In the genomic region with DNA sequence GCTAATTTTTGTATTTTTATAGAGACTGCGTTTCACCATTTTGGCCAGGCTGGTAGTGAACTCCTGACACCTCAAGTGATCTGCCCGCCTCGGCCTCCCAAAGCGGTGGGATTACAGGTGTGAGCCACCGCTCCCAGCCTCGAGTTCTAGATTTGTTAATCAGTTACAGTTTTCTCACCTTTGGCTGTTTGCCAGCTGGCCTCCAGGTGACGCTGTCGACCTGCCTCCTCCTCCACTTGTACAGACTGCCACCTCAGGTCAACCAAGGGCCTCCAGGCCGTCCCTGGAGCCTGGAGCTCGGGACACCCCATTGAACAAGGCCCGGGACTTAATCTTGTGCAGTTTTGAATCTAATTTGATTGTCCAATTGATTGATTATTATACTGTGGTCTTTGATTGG, we compare ENCODE assay signal across 1 cellular context.
TF ChIP-seq lines count a peak whose summit lies in the region.

No MANE protein-coding gene starts in this region.

TF ChIP-seq in HepG2, 621 proteins besides CTCF, POLR2A, EP300 and RAD21 (continues in another document):
- TF ChIP-seq, protein P1, sequence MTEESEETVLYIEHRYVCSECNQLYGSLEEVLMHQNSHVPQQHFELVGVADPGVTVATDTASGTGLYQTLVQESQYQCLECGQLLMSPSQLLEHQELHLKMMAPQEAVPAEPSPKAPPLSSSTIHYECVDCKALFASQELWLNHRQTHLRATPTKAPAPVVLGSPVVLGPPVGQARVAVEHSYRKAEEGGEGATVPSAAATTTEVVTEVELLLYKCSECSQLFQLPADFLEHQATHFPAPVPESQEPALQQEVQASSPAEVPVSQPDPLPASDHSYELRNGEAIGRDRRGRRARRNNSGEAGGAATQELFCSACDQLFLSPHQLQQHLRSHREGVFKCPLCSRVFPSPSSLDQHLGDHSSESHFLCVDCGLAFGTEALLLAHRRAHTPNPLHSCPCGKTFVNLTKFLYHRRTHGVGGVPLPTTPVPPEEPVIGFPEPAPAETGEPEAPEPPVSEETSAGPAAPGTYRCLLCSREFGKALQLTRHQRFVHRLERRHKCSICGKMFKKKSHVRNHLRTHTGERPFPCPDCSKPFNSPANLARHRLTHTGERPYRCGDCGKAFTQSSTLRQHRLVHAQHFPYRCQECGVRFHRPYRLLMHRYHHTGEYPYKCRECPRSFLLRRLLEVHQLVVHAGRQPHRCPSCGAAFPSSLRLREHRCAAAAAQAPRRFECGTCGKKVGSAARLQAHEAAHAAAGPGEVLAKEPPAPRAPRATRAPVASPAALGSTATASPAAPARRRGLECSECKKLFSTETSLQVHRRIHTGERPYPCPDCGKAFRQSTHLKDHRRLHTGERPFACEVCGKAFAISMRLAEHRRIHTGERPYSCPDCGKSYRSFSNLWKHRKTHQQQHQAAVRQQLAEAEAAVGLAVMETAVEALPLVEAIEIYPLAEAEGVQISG (CRISPR knock-in tag; IDR thresholded peaks at IDR 0.05): peak; percentile 42; the same call in 1 of the 2 replicates
- TF ChIP-seq FOSL2 (CRISPR knock-in tag; IDR thresholded peaks at IDR 0.05) (peak; percentile 22; the same call in 1 of the 2 replicates), RXRB (CRISPR knock-in tag; IDR thresholded peaks at IDR 0.05; ENCODE audit: borderline replicate concordance) (peak; percentile 84; the same call in 1 of the 2 replicates), SRF (IDR thresholded peaks at IDR 0.05; ENCODE audit: low read depth, low read length) (0 out of 2 replicates have a peak, but pooled peaks have one; percentile 13), RXRA (CRISPR knock-in tag; IDR thresholded peaks at IDR 0.05) (peak; percentile 82), SMAD3 (CRISPR knock-in tag; IDR thresholded peaks at IDR 0.05) (peak; percentile 45; the same call in 1 of the 2 replicates), ZNF460 (CRISPR knock-in tag; IDR thresholded peaks at IDR 0.05; ENCODE audit: borderline replicate concordance) (peak; percentile 96), GATAD2A (CRISPR knock-in tag; IDR thresholded peaks at IDR 0.05) (0 out of 2 replicates have a peak, but pooled peaks have one; percentile 42), THAP11 (CRISPR knock-in tag; IDR thresholded peaks at IDR 0.05) (0 out of 2 replicates have a peak, but pooled peaks have one; percentile 27), RARA (CRISPR knock-in tag; IDR thresholded peaks at IDR 0.05) (peak; percentile 60), GATAD1 (CRISPR knock-in tag; IDR thresholded peaks at IDR 0.05) (0 out of 2 replicates have a peak, but pooled peaks have one; percentile 25), SMC3 (IDR thresholded peaks at IDR 0.05; ENCODE audit: low read length) (peak; percentile 36; the same call in 1 of the 2 replicates), NR2F6 (IDR thresholded peaks at IDR 0.05) (no peak), NR2F6 (CRISPR knock-in tag; IDR thresholded peaks at IDR 0.05) (peak; percentile 58; the same call in 1 of the 2 replicates), TEAD3 (CRISPR knock-in tag; optimal IDR thresholded peaks at IDR 0.05; ENCODE audit: borderline replicate concordance) (peak; percentile 70), KDM2A (CRISPR knock-in tag; IDR thresholded peaks at IDR 0.05; ENCODE audit: borderline replicate concordance, low read depth) (peak; percentile 50; the same call in 1 of the 2 replicates), ZMYM3 (CRISPR knock-in tag; IDR thresholded peaks at IDR 0.05) (peak; percentile 37; the same call in 1 of the 2 replicates), GTF3A (CRISPR knock-in tag; conservative IDR thresholded peaks at IDR 0.05) (no peak), ZNF782 (CRISPR knock-in tag; IDR thresholded peaks at IDR 0.05; ENCODE audit: borderline replicate concordance) (no peak), KLF11 (CRISPR knock-in tag; IDR thresholded peaks at IDR 0.05) (no peak), NCOR1 (IDR thresholded peaks at IDR 0.05; ENCODE audit: borderline replicate concordance, low read length) (peak; percentile 39; the same call in 1 of the 2 replicates), NCOA5 (CRISPR knock-in tag; IDR thresholded peaks at IDR 0.05) (no peak), ZNF430 (CRISPR knock-in tag; IDR thresholded peaks at IDR 0.05) (no peak), ZSCAN9 (CRISPR knock-in tag; IDR thresholded peaks at IDR 0.05; ENCODE audit: borderline replicate concordance) (0 out of 2 replicates have a peak, but pooled peaks have one; percentile 21), MIXL1 (CRISPR knock-in tag; IDR thresholded peaks at IDR 0.05) (peak; percentile 55; the same call in 1 of the 2 replicates), RCOR2 (CRISPR knock-in tag; IDR thresholded peaks at IDR 0.05) (0 out of 2 replicates have a peak, but pooled peaks have one; percentile 51), STAG1 (CRISPR knock-in tag; IDR thresholded peaks at IDR 0.05) (peak; percentile 75)
- TF ChIP-seq, protein P2, sequence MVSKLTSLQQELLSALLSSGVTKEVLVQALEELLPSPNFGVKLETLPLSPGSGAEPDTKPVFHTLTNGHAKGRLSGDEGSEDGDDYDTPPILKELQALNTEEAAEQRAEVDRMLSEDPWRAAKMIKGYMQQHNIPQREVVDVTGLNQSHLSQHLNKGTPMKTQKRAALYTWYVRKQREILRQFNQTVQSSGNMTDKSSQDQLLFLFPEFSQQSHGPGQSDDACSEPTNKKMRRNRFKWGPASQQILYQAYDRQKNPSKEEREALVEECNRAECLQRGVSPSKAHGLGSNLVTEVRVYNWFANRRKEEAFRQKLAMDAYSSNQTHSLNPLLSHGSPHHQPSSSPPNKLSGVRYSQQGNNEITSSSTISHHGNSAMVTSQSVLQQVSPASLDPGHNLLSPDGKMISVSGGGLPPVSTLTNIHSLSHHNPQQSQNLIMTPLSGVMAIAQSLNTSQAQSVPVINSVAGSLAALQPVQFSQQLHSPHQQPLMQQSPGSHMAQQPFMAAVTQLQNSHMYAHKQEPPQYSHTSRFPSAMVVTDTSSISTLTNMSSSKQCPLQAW (CRISPR knock-in tag; IDR thresholded peaks at IDR 0.05): peak; percentile 89
- TF ChIP-seq, protein P3, sequence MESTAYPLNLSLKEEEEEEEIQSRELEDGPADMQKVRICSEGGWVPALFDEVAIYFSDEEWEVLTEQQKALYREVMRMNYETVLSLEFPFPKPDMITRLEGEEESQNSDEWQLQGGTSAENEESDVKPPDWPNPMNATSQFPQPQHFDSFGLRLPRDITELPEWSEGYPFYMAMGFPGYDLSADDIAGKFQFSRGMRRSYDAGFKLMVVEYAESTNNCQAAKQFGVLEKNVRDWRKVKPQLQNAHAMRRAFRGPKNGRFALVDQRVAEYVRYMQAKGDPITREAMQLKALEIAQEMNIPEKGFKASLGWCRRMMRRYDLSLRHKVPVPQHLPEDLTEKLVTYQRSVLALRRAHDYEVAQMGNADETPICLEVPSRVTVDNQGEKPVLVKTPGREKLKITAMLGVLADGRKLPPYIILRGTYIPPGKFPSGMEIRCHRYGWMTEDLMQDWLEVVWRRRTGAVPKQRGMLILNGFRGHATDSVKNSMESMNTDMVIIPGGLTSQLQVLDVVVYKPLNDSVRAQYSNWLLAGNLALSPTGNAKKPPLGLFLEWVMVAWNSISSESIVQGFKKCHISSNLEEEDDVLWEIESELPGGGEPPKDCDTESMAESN (CRISPR knock-in tag; conservative IDR thresholded peaks at IDR 0.05): no peak
- TF ChIP-seq, protein P4, sequence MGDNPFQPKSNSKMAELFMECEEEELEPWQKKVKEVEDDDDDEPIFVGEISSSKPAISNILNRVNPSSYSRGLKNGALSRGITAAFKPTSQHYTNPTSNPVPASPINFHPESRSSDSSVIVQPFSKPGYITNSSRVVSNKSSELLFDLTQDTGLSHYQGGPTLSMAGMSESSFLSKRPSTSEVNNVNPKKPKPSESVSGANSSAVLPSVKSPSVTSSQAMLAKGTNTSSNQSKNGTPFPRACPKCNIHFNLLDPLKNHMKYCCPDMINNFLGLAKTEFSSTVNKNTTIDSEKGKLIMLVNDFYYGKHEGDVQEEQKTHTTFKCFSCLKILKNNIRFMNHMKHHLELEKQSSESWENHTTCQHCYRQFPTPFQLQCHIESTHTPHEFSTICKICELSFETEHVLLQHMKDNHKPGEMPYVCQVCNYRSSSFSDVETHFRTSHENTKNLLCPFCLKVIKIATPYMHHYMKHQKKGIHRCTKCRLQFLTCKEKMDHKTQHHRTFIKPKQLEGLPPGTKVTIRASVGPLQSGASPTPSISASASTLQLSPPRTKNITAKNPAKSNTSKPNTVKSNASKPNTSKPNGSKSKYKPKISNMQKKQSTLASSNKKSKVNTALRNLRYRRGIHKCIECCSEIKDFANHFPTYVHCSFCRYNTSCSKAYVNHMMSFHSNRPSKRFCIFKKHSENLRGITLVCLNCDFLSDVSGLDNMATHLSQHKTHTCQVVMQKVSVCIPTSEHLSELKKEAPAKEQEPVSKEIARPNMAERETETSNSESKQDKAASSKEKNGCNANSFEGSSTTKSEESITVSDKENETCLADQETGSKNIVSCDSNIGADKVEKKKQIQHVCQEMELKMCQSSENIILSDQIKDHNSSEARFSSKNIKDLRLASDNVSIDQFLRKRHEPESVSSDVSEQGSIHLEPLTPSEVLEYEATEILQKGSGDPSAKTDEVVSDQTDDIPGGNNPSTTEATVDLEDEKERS (CRISPR knock-in tag; IDR thresholded peaks at IDR 0.05): peak; percentile 39; the same call in 1 of the 2 replicates
- TF ChIP-seq, protein P5, sequence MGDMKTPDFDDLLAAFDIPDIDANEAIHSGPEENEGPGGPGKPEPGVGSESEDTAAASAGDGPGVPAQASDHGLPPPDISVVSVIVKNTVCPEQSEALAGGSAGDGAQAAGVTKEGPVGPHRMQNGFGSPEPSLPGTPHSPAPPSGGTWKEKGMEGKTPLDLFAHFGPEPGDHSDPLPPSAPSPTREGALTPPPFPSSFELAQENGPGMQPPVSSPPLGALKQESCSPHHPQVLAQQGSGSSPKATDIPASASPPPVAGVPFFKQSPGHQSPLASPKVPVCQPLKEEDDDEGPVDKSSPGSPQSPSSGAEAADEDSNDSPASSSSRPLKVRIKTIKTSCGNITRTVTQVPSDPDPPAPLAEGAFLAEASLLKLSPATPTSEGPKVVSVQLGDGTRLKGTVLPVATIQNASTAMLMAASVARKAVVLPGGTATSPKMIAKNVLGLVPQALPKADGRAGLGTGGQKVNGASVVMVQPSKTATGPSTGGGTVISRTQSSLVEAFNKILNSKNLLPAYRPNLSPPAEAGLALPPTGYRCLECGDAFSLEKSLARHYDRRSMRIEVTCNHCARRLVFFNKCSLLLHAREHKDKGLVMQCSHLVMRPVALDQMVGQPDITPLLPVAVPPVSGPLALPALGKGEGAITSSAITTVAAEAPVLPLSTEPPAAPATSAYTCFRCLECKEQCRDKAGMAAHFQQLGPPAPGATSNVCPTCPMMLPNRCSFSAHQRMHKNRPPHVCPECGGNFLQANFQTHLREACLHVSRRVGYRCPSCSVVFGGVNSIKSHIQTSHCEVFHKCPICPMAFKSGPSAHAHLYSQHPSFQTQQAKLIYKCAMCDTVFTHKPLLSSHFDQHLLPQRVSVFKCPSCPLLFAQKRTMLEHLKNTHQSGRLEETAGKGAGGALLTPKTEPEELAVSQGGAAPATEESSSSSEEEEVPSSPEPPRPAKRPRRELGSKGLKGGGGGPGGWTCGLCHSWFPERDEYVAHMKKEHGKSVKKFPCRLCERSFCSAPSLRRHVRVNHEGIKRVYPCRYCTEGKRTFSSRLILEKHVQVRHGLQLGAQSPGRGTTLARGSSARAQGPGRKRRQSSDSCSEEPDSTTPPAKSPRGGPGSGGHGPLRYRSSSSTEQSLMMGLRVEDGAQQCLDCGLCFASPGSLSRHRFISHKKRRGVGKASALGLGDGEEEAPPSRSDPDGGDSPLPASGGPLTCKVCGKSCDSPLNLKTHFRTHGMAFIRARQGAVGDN (CRISPR knock-in tag; IDR thresholded peaks at IDR 0.05): peak; percentile 34
- TF ChIP-seq, protein P6, sequence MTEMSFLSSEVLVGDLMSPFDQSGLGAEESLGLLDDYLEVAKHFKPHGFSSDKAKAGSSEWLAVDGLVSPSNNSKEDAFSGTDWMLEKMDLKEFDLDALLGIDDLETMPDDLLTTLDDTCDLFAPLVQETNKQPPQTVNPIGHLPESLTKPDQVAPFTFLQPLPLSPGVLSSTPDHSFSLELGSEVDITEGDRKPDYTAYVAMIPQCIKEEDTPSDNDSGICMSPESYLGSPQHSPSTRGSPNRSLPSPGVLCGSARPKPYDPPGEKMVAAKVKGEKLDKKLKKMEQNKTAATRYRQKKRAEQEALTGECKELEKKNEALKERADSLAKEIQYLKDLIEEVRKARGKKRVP (CRISPR knock-in tag; IDR thresholded peaks at IDR 0.05): no peak
- TF ChIP-seq, protein P7, sequence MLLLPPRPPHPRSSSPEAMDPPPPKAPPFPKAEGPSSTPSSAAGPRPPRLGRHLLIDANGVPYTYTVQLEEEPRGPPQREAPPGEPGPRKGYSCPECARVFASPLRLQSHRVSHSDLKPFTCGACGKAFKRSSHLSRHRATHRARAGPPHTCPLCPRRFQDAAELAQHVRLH (CRISPR knock-in tag; IDR thresholded peaks at IDR 0.05; ENCODE audit: borderline replicate concordance, low read depth): 0 out of 2 replicates have a peak, but pooled peaks have one; percentile 30
- TF ChIP-seq, protein P8, sequence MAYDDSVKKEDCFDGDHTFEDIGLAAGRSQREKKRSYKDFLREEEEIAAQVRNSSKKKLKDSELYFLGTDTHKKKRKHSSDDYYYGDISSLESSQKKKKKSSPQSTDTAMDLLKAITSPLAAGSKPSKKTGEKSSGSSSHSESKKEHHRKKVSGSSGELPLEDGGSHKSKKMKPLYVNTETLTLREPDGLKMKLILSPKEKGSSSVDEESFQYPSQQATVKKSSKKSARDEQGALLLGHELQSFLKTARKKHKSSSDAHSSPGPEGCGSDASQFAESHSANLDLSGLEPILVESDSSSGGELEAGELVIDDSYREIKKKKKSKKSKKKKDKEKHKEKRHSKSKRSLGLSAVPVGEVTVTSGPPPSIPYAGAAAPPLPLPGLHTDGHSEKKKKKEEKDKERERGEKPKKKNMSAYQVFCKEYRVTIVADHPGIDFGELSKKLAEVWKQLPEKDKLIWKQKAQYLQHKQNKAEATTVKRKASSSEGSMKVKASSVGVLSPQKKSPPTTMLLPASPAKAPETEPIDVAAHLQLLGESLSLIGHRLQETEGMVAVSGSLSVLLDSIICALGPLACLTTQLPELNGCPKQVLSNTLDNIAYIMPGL (CRISPR knock-in tag; IDR thresholded peaks at IDR 0.05; ENCODE audit: borderline replicate concordance in 1 of 2, low read depth in 1 of 2): peak; percentile 19 to 75; a peak in 3 of 4 replicates
- TF ChIP-seq, protein P9, sequence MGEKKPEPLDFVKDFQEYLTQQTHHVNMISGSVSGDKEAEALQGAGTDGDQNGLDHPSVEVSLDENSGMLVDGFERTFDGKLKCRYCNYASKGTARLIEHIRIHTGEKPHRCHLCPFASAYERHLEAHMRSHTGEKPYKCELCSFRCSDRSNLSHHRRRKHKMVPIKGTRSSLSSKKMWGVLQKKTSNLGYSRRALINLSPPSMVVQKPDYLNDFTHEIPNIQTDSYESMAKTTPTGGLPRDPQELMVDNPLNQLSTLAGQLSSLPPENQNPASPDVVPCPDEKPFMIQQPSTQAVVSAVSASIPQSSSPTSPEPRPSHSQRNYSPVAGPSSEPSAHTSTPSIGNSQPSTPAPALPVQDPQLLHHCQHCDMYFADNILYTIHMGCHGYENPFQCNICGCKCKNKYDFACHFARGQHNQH (CRISPR knock-in tag; IDR thresholded peaks at IDR 0.05): 0 out of 2 replicates have a peak, but pooled peaks have one; percentile 34
- TF ChIP-seq, protein P10, sequence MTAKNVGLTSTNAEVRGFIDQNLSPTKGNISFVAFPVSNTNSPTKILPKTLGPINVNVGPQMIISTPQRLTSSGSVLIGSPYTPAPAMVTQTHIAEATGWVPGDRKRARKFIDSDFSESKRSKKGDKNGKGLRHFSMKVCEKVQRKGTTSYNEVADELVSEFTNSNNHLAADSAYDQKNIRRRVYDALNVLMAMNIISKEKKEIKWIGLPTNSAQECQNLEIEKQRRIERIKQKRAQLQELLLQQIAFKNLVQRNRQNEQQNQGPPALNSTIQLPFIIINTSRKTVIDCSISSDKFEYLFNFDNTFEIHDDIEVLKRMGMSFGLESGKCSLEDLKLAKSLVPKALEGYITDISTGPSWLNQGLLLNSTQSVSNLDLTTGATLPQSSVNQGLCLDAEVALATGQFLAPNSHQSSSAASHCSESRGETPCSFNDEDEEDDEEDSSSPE (CRISPR knock-in tag; IDR thresholded peaks at IDR 0.05): 0 out of 2 replicates have a peak, but pooled peaks have one; percentile 24
